8 cellular contexts compared by ENCODE assay signal in the genomic region with DNA sequence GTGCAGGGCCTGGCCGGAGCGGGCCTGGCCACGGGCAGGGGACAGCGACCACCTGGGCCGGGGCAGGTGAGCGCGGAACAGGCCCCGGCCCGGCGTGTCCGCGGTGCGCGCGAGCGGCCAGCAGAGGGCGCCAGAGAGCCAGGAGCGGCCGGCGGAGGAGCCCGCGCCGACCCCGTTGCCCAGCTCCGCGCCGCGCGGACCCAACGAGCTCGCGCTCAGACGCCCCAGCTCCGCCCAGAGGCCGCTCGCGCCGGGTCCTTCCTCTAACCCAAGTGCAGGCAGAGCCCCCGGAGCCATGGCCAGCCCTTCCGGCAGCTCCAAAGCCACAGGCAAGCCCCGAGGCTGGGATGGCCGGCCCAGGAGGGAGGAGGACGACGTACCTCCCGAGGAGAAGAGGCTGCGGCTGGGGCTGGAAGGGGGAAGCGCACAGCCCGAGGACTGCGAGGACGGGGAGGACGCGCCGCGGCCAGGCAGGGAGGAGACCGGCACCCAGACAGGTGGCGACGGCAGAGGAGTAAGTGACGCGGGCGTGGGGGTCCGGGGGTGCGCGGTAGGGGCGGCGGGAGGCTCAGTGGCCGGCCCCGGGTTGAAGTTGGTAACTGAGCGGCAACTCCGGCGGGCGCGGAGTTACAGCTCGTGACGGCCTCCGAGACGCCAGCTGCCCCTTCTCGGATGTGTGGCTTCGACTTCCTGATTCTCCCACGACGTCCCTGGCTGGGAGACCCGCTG.
A peak's percentile ranks its signal among the peaks of the same experiment; 100 is the strongest.
DNase-seq lines count a peak whose midpoint lies in the region; ATAC-seq and TF ChIP-seq lines count a peak whose summit lies in the region.
"Not testable (repeated sequence)": the region's sequence is repeated elsewhere in the genome, so short reads cannot be mapped to it uniquely, and the experiment has no call there.

No MANE protein-coding gene starts in this region.

- not testable (repeated sequence) for H3F3A ChIP-seq in DOHH2 (ENCODE audit: control insufficient read depth, insufficient read depth)

- ATAC-seq in Panc1 = peak; percentile 58; the same call in 1 of the 2 replicates

- H3K79me2 ChIP-seq in DOHH2 (ENCODE audit: control insufficient read depth, low read length) = not testable (repeated sequence)

- H4K20me1 ChIP-seq in DOHH2 (ENCODE audit: control insufficient read depth, insufficient read depth, low read depth, low read length) = not testable (repeated sequence)

- in situ Hi-C loops in Panc1 (cut with HindIII; ENCODE audit: low pct_unique_long_range_greater_than_20kb, low sequenced_read_pairs) = not testable (repeated sequence)

- CTCF ChIA-PET in Panc1 (lab: Charles Lee) = interaction anchor here (0.6 kb wide), 1 partner anchor 476 kb away, joined by 5 read pairs; no protein-coding TSS in a partner anchor

- not testable (repeated sequence) for H3K27me3 ChIP-seq in DOHH2 (ENCODE audit: control insufficient read depth, low read length); Panc1 (ENCODE audit: control insufficient read depth, insufficient read depth, low read length); subcutaneous abdominal adipose tissue (ENCODE audit: control insufficient read depth in 5 of 5, insufficient read depth in 4 of 5, low read length in 5 of 5)

- DNase-seq in LHCN-M2 (ENCODE audit: low read depth) (peak; percentile 57), dermis blood vessel endothelial cell (peak; percentile 72), iris pigment epithelial cell (ENCODE audit: low read depth) (peak; percentile 49), renal cortical epithelial cell (ENCODE audit: low read depth) (peak; percentile 19)
- DNase-seq in Panc1 (ENCODE audit: low read depth, low spot score) = not testable (repeated sequence)
- DNase-seq in activated CD8-positive, alpha-beta memory T cell treated with anti-CD3 and anti-CD28 coated beads, Interleukin-2, amount 50 U/mL, for 48 hours = peak; percentile 93

- not testable (repeated sequence) for H3K36me3 ChIP-seq in DOHH2 (ENCODE audit: control insufficient read depth, low read length); Panc1 (ENCODE audit: control insufficient read depth, insufficient read depth, low read length); subcutaneous abdominal adipose tissue (ENCODE audit: control insufficient read depth in 5 of 5, insufficient read depth in 5 of 5, low read length in 5 of 5)

- BruUV-seq in Panc1 (replicated peaks; lab: Mats Ljungman, UMichigan) = not testable (repeated sequence)

- not testable (repeated sequence) for H3K4me3 ChIP-seq in DOHH2 (ENCODE audit: low read length)
- H3K4me3 ChIP-seq in Panc1 (ENCODE audit: low read depth in 2 of 2, low read length in 2 of 2) = peak overlapping the region; percentile 30 to 47
- peak overlapping the region in 4 of 5 donors; percentile 54 to 59 (median 57) for H3K4me3 ChIP-seq in subcutaneous abdominal adipose tissue (ENCODE audit: low read depth in 1 of 5, low read length in 5 of 5)

- intact Hi-C loops in Panc1 (cut with micrococcal nuclease; ENCODE audit: unreplicated experiment) = not testable (repeated sequence)

- H3K9me3 ChIP-seq in DOHH2 (ENCODE audit: control insufficient read depth, insufficient read depth, low read length); Panc1 (ENCODE audit: control insufficient read depth, insufficient read depth, low read depth, low read length); subcutaneous abdominal adipose tissue (ENCODE audit: control insufficient read depth in 5 of 5, low read length in 5 of 5): not testable (repeated sequence)

- not testable (repeated sequence) for H3K4me1 ChIP-seq in DOHH2 (ENCODE audit: control insufficient read depth, low read length); Panc1 (ENCODE audit: control insufficient read depth, insufficient read depth, low read length); subcutaneous abdominal adipose tissue (ENCODE audit: control insufficient read depth in 5 of 5, insufficient read depth in 5 of 5, low read length in 5 of 5)

- POLR2A ChIA-PET in Panc1 (lab: Charles Lee) = not testable (repeated sequence)

- peak; percentile 60 for TF ChIP-seq CTCF in DOHH2 (IDR thresholded peaks at IDR 0.05; ENCODE audit: low read depth, low read length, poor library complexity, severe bottlenecking)
- TF ChIP-seq CTCF in Panc1 (IDR thresholded peaks at IDR 0.05) = peak; percentile 85

- H3K27ac ChIP-seq in DOHH2 (ENCODE audit: low read depth, low read length); Panc1 (ENCODE audit: low read length); subcutaneous abdominal adipose tissue (ENCODE audit: low read depth, low read length): not testable (repeated sequence)

- H3K4me2 ChIP-seq in DOHH2 (ENCODE audit: low read length) = not testable (repeated sequence)

- H3K9ac ChIP-seq in subcutaneous abdominal adipose tissue (ENCODE audit: low read length in 5 of 5) = not testable (repeated sequence)

- H3K9me2 ChIP-seq in DOHH2 (replicated peaks; ENCODE audit: control insufficient read depth, low read length) = not testable (repeated sequence)
